8 cellular contexts compared by ENCODE assay signal in genomic region chr16:15644306-15644961, GRCh38. TPM values are rescaled to one million over a fixed set of nuclear protein-coding genes. Genes with fewer than 3 reads are reported as not detected.
DNase-seq lines count a peak whose midpoint lies in the region; ATAC-seq and TF ChIP-seq lines count a peak whose summit lies in the region.

No MANE protein-coding gene starts in this region.

- peak; percentile 37 for DNase-seq in D341Med (ENCODE audit: low spot score)
- peak; percentile 63 for DNase-seq in NCI-H1105 (lab: John Stamatoyannopoulos, UW)
- peak; percentile 65 for DNase-seq in WERI-Rb-1
- peak in 1 of 3 donors; percentile 24 for DNase-seq in mucosa of descending colon
- DNase-seq in GM13977 (ENCODE audit: low spot score): no peak
- no peak for DNase-seq in effector CD4-positive, alpha-beta T cell

- 71 to 75% methylated on average over 8 of the region's 9 CpGs for WGBS in gastroesophageal sphincter (ENCODE audit: low coverage in 1 of 2), 2 donors

- no peaks in the 10 kb centered on the region for H3K27me3 ChIP-seq in WERI-Rb-1 (ENCODE audit: insufficient read depth, low read depth, severe bottlenecking)
- no peaks in the 10 kb centered on the region for H3K27me3 ChIP-seq in gastroesophageal sphincter

- in situ Hi-C loops in GM13977 (cut with MboI; ENCODE audit: low pct_unique_long_range_greater_than_20kb, low sequenced_read_pairs, unreplicated experiment): no loop called here

- ATAC-seq in mucosa of descending colon (peak; percentile 23), gastroesophageal sphincter (no peak), HG03039 (IDR thresholded peaks at IDR 0.05; ENCODE audit: unreplicated experiment) (no peak)

- TF ChIP-seq EP300 in gastroesophageal sphincter (IDR thresholded peaks at IDR 0.05): no peak

- intact Hi-C loops in mucosa of descending colon (cut with DNase I, micrococcal nuclease): no loop called here

- no peak for TF ChIP-seq POLR2A in gastroesophageal sphincter (IDR thresholded peaks at IDR 0.05)

- TF ChIP-seq CTCF in WERI-Rb-1 (IDR thresholded peaks at IDR 0.05; ENCODE audit: low read depth, low read length) (no peak), mucosa of descending colon (IDR thresholded peaks at IDR 0.05) (no peak), gastroesophageal sphincter (IDR thresholded peaks at IDR 0.05) (no peak), GM13977 (IDR thresholded peaks at IDR 0.05; ENCODE audit: extremely low read depth, insufficient read depth, missing control alignments) (no peak)

- H3K9me3 ChIP-seq in WERI-Rb-1 (ENCODE audit: severe bottlenecking): no peaks in the 10 kb centered on the region
- no peaks in the 10 kb centered on the region for H3K9me3 ChIP-seq in mucosa of descending colon
- H3K9me3 ChIP-seq in gastroesophageal sphincter: no peaks in the 10 kb centered on the region

- H3K4me3 ChIP-seq in WERI-Rb-1 (ENCODE audit: low read depth, low read length) (peak overlapping the region; percentile 99), mucosa of descending colon (no peak overlapping the region), gastroesophageal sphincter (no peak overlapping the region)

- H3K27ac ChIP-seq in WERI-Rb-1 (peak overlapping the region; percentile 99), gastroesophageal sphincter (peak overlapping the region in 2 of 4 donors; percentile 97 to 98)

- H3K36me3 ChIP-seq in WERI-Rb-1 (no peaks in the 10 kb centered on the region; the same call in 1 of the 2 replicates), mucosa of descending colon (ENCODE audit: low read depth) (no peaks in the 10 kb centered on the region), gastroesophageal sphincter (peaks cover 0 to 7% of the 10 kb centered on the region in 2 donors)

- H3K4me1 ChIP-seq in mucosa of descending colon (ENCODE audit: low read depth) (peaks cover 31% of the 10 kb centered on the region), gastroesophageal sphincter (peaks cover 5 to 36% (median 14%) of the 10 kb centered on the region in 3 donors)

RNA-seq across cellular contexts. Expression of gene MARF1, which starts 1.5 kb away (rescaled TPM):
- total RNA-seq in mucosa of descending colon: 100 to 1,000 TPM in 1 of 3 donors, 10 to 100 TPM in 2; 60.1 to 162 (median 90.9) TPM
- 10 to 100 TPM; 38.2 to 67.7 (median 53.3) TPM for total RNA-seq in gastroesophageal sphincter

RNA-seq across cellular contexts. Expression of gene NDE1, which starts 5.6 kb away (rescaled TPM):
- total RNA-seq in mucosa of descending colon (10 to 100 TPM; 27.2 to 46.6 (median 33.9) TPM), gastroesophageal sphincter (100 to 1,000 TPM in 1 of 4 donors, 10 to 100 TPM in 3; 34.9 to 123 (median 62.3) TPM)

Comparison
In these comparisons a context has a peak if more than half of its experiments do, and no peak if none do; other contexts are left out.
1. DNase-seq: peak in D341Med (single experiment), NCI-H1105 (single experiment) and WERI-Rb-1 (single experiment); none in GM13977 (single experiment) and effector CD4-positive, alpha-beta T cell (single experiment).